In genomic region chr12:100995201-100995600, GRCh38 we compare ENCODE assay signal across 11 cellular contexts.
DNase-seq lines count a peak whose midpoint lies in the region; ATAC-seq and TF ChIP-seq lines count a peak whose summit lies in the region.
"Had no signal": no experiment of that assay in that cellular context is flagged by ENCODE, and none has a peak within 500 bp of the region (broad histone marks: within the 10 kb centered on the region; RNA-seq: fewer than 3 reads in every experiment).

No MANE protein-coding gene starts in this region.

- no peak overlapping the region for H3K4me3 ChIP-seq in right atrium auricular region
- H3K4me3 ChIP-seq: body of pancreas, pancreas had no signal

- no peaks in the 10 kb centered on the region for H3K36me3 ChIP-seq in right atrium auricular region
- H3K36me3 ChIP-seq: pancreas had no signal

- no peaks in the 10 kb centered on the region for H3K9me3 ChIP-seq in right atrium auricular region
- H3K9me3 ChIP-seq: body of pancreas, pancreas had no signal

- no peak overlapping the region for H3K27ac Mint-ChIP-seq in effector memory CD8-positive, alpha-beta T cell
- H3K27ac Mint-ChIP-seq: activated CD4-positive, alpha-beta memory T cell treated with anti-CD3 and anti-CD28 coated beads, Interleukin-2, amount 10 ng/mL, durations not matched to agents 7 days and 5 days had no signal

- ATAC-seq in GM21717 (IDR thresholded peaks at IDR 0.05; ENCODE audit: unreplicated experiment) = peak; percentile 83
- ATAC-seq in effector memory CD8-positive, alpha-beta T cell (replicated peaks) = no peak
- no peak for ATAC-seq in Right ventricle myocardium superior (ENCODE audit: poor library complexity)
- ATAC-seq: body of pancreas, pancreas had no signal

- peaks cover 3 to 7% of the 10 kb centered on the region in 2 donors for H3K9me3 Mint-ChIP-seq in effector memory CD8-positive, alpha-beta T cell

- no peaks in the 10 kb centered on the region for H3K4me1 Mint-ChIP-seq in effector memory CD8-positive, alpha-beta T cell (ENCODE audit: low read depth in 2 of 2)
- H3K4me1 Mint-ChIP-seq: activated CD4-positive, alpha-beta memory T cell treated with anti-CD3 and anti-CD28 coated beads, Interleukin-2, amount 10 ng/mL, durations not matched to agents 7 days and 5 days had no signal

- no peaks in the 10 kb centered on the region for H3K4me1 ChIP-seq in right atrium auricular region
- H3K4me1 ChIP-seq: body of pancreas, pancreas had no signal

- no peak overlapping the region for H3K27ac ChIP-seq in right atrium auricular region
- H3K27ac ChIP-seq: body of pancreas, pancreas had no signal

- H3K27me3 Mint-ChIP-seq in effector memory CD8-positive, alpha-beta T cell = no peaks in the 10 kb centered on the region
- H3K27me3 Mint-ChIP-seq: activated CD4-positive, alpha-beta memory T cell treated with anti-CD3 and anti-CD28 coated beads, Interleukin-2, amount 10 ng/mL, durations not matched to agents 7 days and 5 days had no signal

- DNase-seq in ELR (ENCODE audit: low read depth) (peak; percentile 52), HT1080 (ENCODE audit: low read depth) (peak; percentile 41), fibroblast of peridontal ligament (ENCODE audit: extremely low read depth) (peak; percentile 8), Right ventricle myocardium superior (no peak), GOT3 (lab: John Stamatoyannopoulos, UW) (no peak), right atrium auricular region (ENCODE audit: low spot score) (no peak)
- no peak for DNase-seq in effector memory CD8-positive, alpha-beta T cell
- DNase-seq: activated CD4-positive, alpha-beta memory T cell treated with anti-CD3 and anti-CD28 coated beads, Interleukin-2, amount 10 ng/mL, durations not matched to agents 7 days and 5 days; body of pancreas; pancreas had no signal

- H3K27me3 ChIP-seq in right atrium auricular region = no peaks in the 10 kb centered on the region
- H3K27me3 ChIP-seq: body of pancreas, pancreas had no signal

- intact Hi-C loops in Right ventricle myocardium superior (cut with DNase I) = no loop called here

- no peak overlapping the region for H3K4me3 Mint-ChIP-seq in effector memory CD8-positive, alpha-beta T cell
- H3K4me3 Mint-ChIP-seq: activated CD4-positive, alpha-beta memory T cell treated with anti-CD3 and anti-CD28 coated beads, Interleukin-2, amount 10 ng/mL, durations not matched to agents 7 days and 5 days had no signal

- no peak for TF ChIP-seq CTCF in right atrium auricular region (IDR thresholded peaks at IDR 0.05)

- H3K36me3 Mint-ChIP-seq in effector memory CD8-positive, alpha-beta T cell (ENCODE audit: insufficient read depth) = no peaks in the 10 kb centered on the region

Comparison
In these comparisons a context has a peak if more than half of its experiments do, and no peak if none do; other contexts are left out.
1. DNase-seq: peak in ELR (single experiment), HT1080 (single experiment) and fibroblast of peridontal ligament (single experiment); none in effector memory CD8-positive, alpha-beta T cell (0 of 3), Right ventricle myocardium superior (single experiment), GOT3 (single experiment) and right atrium auricular region (single experiment).